In the genomic region with DNA sequence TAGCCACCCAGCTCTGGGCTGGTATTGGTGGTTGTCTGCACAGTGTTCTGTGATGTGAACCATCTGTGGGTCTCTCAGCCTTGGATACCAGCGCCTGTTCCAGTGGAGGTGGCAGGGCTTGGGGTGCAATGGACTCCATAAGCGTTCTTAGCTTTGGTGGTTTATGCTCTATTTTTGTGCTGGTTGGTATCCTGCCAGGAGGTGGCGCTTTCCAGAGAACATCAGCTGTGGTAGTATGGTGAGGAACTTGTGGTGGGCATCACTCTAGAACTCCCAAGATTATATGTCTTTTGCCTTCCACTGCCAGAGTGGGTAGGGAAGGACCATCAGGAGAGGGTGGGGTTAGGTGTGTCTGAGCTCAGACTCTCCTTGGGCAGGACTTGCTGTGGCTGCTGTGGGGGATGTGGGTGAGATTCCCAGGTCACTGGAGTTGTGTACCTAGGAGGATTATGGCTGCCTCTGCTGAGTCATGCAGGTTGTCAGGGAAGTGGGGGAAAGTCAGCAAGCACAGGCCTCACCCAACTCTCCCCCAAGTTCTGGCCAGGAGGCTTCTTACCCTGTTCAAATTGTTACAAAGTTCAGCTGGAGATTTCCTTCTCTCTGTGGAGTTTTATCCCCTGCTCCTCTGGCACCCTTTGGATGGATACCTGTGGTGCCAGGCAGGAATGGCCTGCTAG, we compare ENCODE assay signal across 19 cellular contexts. TPM values are rescaled to one million over a fixed set of nuclear protein-coding genes. Genes with fewer than 3 reads are reported as not detected.
DNase-seq lines count a peak whose midpoint lies in the region; ATAC-seq and TF ChIP-seq lines count a peak whose summit lies in the region.
"Had no signal": no experiment of that assay in that cellular context is flagged by ENCODE, and none has a peak within 500 bp of the region (broad histone marks: within the 10 kb centered on the region; RNA-seq: fewer than 3 reads in every experiment).

No MANE protein-coding gene starts in this region.

- H3K27ac Mint-ChIP-seq in activated naive CD4-positive, alpha-beta T cell treated with anti-CD3 and anti-CD28 coated beads for 36 hours: no peak overlapping the region
- H3K27ac Mint-ChIP-seq in WTC11: no peak overlapping the region
- H3K27ac Mint-ChIP-seq: activated T-cell treated with anti-CD3 and anti-CD28 coated beads, Interleukin-2, amount 50 U/mL, for 72 hours had no signal

- intact Hi-C loops in activated naive CD4-positive, alpha-beta T cell treated with anti-CD3 and anti-CD28 coated beads for 36 hours (cut with micrococcal nuclease): no loop called here

- H3K4me3 ChIP-seq in retinal pigment epithelial cell (ENCODE audit: low read length) (no peak overlapping the region), MG63 (no peak overlapping the region)
- H3K4me3 ChIP-seq: dorsolateral prefrontal cortex, upper lobe of left lung had no signal

- peaks cover 7% of the 10 kb centered on the region for H3K9me3 Mint-ChIP-seq in activated naive CD4-positive, alpha-beta T cell treated with anti-CD3 and anti-CD28 coated beads for 36 hours
- H3K9me3 Mint-ChIP-seq in WTC11: peaks cover 44% of the 10 kb centered on the region

- H3K4me3 Mint-ChIP-seq in activated naive CD4-positive, alpha-beta T cell treated with anti-CD3 and anti-CD28 coated beads for 36 hours: no peak overlapping the region
- no peak overlapping the region for H3K4me3 Mint-ChIP-seq in WTC11
- H3K4me3 Mint-ChIP-seq: activated T-cell treated with anti-CD3 and anti-CD28 coated beads, Interleukin-2, amount 50 U/mL, for 72 hours had no signal

- no peaks in the 10 kb centered on the region for H3K36me3 ChIP-seq in MG63
- H3K36me3 ChIP-seq: upper lobe of left lung had no signal

- POLR2A ChIA-PET in WTC11 (lab: Charles Lee): no interaction called here

- no peaks in the 10 kb centered on the region for H3K27me3 ChIP-seq in MG63
- H3K27me3 ChIP-seq: upper lobe of left lung had no signal

- H3K4me1 Mint-ChIP-seq in activated naive CD4-positive, alpha-beta T cell treated with anti-CD3 and anti-CD28 coated beads for 36 hours (ENCODE audit: low read depth): no peaks in the 10 kb centered on the region
- H3K4me1 Mint-ChIP-seq in WTC11: no peaks in the 10 kb centered on the region

- H3K27me3 Mint-ChIP-seq in activated naive CD4-positive, alpha-beta T cell treated with anti-CD3 and anti-CD28 coated beads for 36 hours (ENCODE audit: low read depth): peaks cover 32% of the 10 kb centered on the region
- peaks cover 37% of the 10 kb centered on the region for H3K27me3 Mint-ChIP-seq in WTC11 (ENCODE audit: low read depth)

- TF ChIP-seq CTCF in WTC11 (IDR thresholded peaks at IDR 0.05) (0 out of 2 replicates have a peak, but pooled peaks have one; percentile 32), retinal pigment epithelial cell (conservative IDR thresholded peaks at IDR 0.05; ENCODE audit: low read depth, low read length) (peak; percentile 37)

- no peaks in the 10 kb centered on the region for H3K36me3 Mint-ChIP-seq in activated naive CD4-positive, alpha-beta T cell treated with anti-CD3 and anti-CD28 coated beads for 36 hours (ENCODE audit: low read depth)
- peaks cover 2% of the 10 kb centered on the region; the same call in 1 of the 2 replicates for H3K36me3 Mint-ChIP-seq in WTC11

- CTCF ChIA-PET in activated naive CD4-positive, alpha-beta T cell treated with anti-CD3 and anti-CD28 coated beads for 36 hours (lab: Charles Lee): no interaction called here
- CTCF ChIA-PET in WTC11 (lab: Charles Lee): interaction anchor here (0.6 to 1.6 kb wide), 16 partner anchors 11 to 249 kb away, joined by 3 to 12 read pairs (median 4); a partner anchor contains a TSS

- H3K9me3 ChIP-seq in MG63: no peaks in the 10 kb centered on the region
- H3K9me3 ChIP-seq: upper lobe of left lung had no signal

- peak; percentile 10 for DNase-seq in activated naive CD4-positive, alpha-beta T cell treated with anti-CD3 and anti-CD28 coated beads for 36 hours
- DNase-seq in activated naive CD4-positive, alpha-beta T cell treated with anti-CD3 and anti-CD28 coated beads, Interleukin-2, amount 50 U/mL, for 16 hours: no peak
- peak; percentile 36 for DNase-seq in HT-29 (ENCODE audit: low spot score)
- peak; percentile 46 for DNase-seq in WTC11 (ENCODE audit: low spot score)
- no peak for DNase-seq in retinal pigment epithelial cell (ENCODE audit: low read depth)
- DNase-seq in MG63: no peak
- DNase-seq: activated CD4-positive, alpha-beta T cell treated with anti-CD3 and anti-CD28 coated beads for 4 hours; activated T-cell treated with anti-CD3 and anti-CD28 coated beads, Interleukin-2, amount 50 U/mL, for 72 hours; amygdala; dorsolateral prefrontal cortex; KG1; NCI-H2081; NK-92 treated with Interleukin-12 subunit alpha and Interleukin-12 subunit beta, amount 100 ng/mL, for 24 hours; SW 1271; upper lobe of left lung had no signal

- ATAC-seq in WTC11: peak; percentile 58
- no peak for ATAC-seq in HG02588 (IDR thresholded peaks at IDR 0.05; ENCODE audit: unreplicated experiment)
- ATAC-seq in HG02973 (IDR thresholded peaks at IDR 0.05; ENCODE audit: unreplicated experiment): no peak
- ATAC-seq: activated T-cell treated with anti-CD3 and anti-CD28 coated beads, Interleukin-2, amount 50 U/mL, for 72 hours had no signal

TF ChIP-seq in WTC11, 78 proteins besides CTCF, POLR2A, EP300 and RAD21:
- TF ChIP-seq, protein P1, sequence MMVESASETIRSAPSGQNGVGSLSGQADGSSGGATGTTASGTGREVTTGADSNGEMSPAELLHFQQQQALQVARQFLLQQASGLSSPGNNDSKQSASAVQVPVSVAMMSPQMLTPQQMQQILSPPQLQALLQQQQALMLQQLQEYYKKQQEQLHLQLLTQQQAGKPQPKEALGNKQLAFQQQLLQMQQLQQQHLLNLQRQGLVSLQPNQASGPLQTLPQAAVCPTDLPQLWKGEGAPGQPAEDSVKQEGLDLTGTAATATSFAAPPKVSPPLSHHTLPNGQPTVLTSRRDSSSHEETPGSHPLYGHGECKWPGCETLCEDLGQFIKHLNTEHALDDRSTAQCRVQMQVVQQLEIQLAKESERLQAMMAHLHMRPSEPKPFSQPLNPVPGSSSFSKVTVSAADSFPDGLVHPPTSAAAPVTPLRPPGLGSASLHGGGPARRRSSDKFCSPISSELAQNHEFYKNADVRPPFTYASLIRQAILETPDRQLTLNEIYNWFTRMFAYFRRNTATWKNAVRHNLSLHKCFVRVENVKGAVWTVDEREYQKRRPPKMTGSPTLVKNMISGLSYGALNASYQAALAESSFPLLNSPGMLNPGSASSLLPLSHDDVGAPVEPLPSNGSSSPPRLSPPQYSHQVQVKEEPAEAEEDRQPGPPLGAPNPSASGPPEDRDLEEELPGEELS (CRISPR knock-in tag; IDR thresholded peaks at IDR 0.05): no peak
TF ChIP-seq in WTC11: peak in this region for 0.

RNA-seq across cellular contexts. Expression of a gene that starts 47.2 kb away (rescaled TPM):
- total RNA-seq in activated naive CD4-positive, alpha-beta T cell treated with anti-CD3 and anti-CD28 coated beads for 36 hours: not detected
- not detected in 2 replicates for total RNA-seq in HT-29 (2014; rRNA removed; shearing (Covaris generic))
- not detected in 3 replicates for total RNA-seq in WTC11 (2021)
- total RNA-seq in MG63 (2014; rRNA removed; shearing (Covaris generic); ENCODE audit: low replicate concordance): not detected in 2 replicates
- total RNA-seq: Daoy, dorsolateral prefrontal cortex, fibroblast of villous mesenchyme had no signal

Comparison
In these comparisons a context has a peak if more than half of its experiments do, and no peak if none do; other contexts are left out.
1. DNase-seq: peak in activated naive CD4-positive, alpha-beta T cell treated with anti-CD3 and anti-CD28 coated beads for 36 hours (single experiment), HT-29 (single experiment) and WTC11 (single experiment); none in activated naive CD4-positive, alpha-beta T cell treated with anti-CD3 and anti-CD28 coated beads, Interleukin-2, amount 50 U/mL, for 16 hours (single experiment), retinal pigment epithelial cell (single experiment) and MG63 (single experiment).